In genomic region chr14:50342211-50343080, GRCh38 we compare ENCODE assay signal across 8 cellular contexts. TPM values are rescaled to one million over a fixed set of nuclear protein-coding genes. Genes with fewer than 3 reads are reported as not detected.
DNase-seq lines count a peak whose midpoint lies in the region; ATAC-seq and TF ChIP-seq lines count a peak whose summit lies in the region.

No MANE protein-coding gene starts in this region.

- no peak overlapping the region for H3K4me3 ChIP-seq in Jurkat, Clone E6-1 (ENCODE audit: low read length)
- H3K4me3 ChIP-seq in choroid plexus epithelial cell (ENCODE audit: low read depth, low read length): no peak overlapping the region

- peak; percentile 40 for DNase-seq in NK-92 treated with Interleukin-12 subunit alpha and Interleukin-12 subunit beta, amount 100 ng/mL, for 24 hours (lab: John Stamatoyannopoulos, UW)
- DNase-seq in NK-92 (lab: John Stamatoyannopoulos, UW; ENCODE audit: unreplicated experiment) (no peak), SW480 (ENCODE audit: low spot score) (peak; percentile 25), choroid plexus epithelial cell (ENCODE audit: low read depth) (peak; percentile 88), left lobe of liver (ENCODE audit: low spot score) (peak; percentile 77)
- peak; percentile 60 for DNase-seq in Jurkat, Clone E6-1 (ENCODE audit: low read depth, low spot score)
- peak in 5 of 6 experiments; percentile 14 to 52 (median 28) for DNase-seq in stimulated activated naive CD4-positive, alpha-beta T cell (lab: John Stamatoyannopoulos, UW)

- ATAC-seq in left lobe of liver (peak; percentile 99), GM19324 (IDR thresholded peaks at IDR 0.05; ENCODE audit: low FRiP score, unreplicated experiment) (no peak)

- peak; percentile 48 for TF ChIP-seq CTCF in choroid plexus epithelial cell (conservative IDR thresholded peaks at IDR 0.05; ENCODE audit: low read depth, low read length)

RNA-seq across cellular contexts. Expression of gene DMAC2L, which starts 30.3 kb away (rescaled TPM):
- polyA plus RNA-seq in Jurkat, Clone E6-1 (2012; ENCODE audit: insufficient read depth, insufficient read length): 20.0 TPM
- total RNA-seq in left lobe of liver: 8.0 TPM

RNA-seq across cellular contexts. Expression of gene L2HGDH, which starts 30.4 kb away (rescaled TPM):
- polyA plus RNA-seq in Jurkat, Clone E6-1 (2012; ENCODE audit: insufficient read depth, insufficient read length): 10.4 TPM
- 9.2 TPM for total RNA-seq in left lobe of liver

RNA-seq across cellular contexts. Expression of gene CDKL1, which starts 54.2 kb away (rescaled TPM):
- polyA plus RNA-seq in Jurkat, Clone E6-1 (2012; ENCODE audit: insufficient read depth, insufficient read length): 7.9 TPM
- 0.81 TPM for total RNA-seq in left lobe of liver
